In genomic region chr4:55395529-55396304, GRCh38 we compare ENCODE assay signal across 8 cellular contexts. TPM values are rescaled to one million over a fixed set of nuclear protein-coding genes. Genes with fewer than 3 reads are reported as not detected.
DNase-seq lines count a peak whose midpoint lies in the region; ATAC-seq and TF ChIP-seq lines count a peak whose summit lies in the region.

TSS of gene TMEM165 (plus strand) at chr4:55395957. CDS start at chr4:55396190, 233 bp downstream.

- H3K4me3 ChIP-seq in BJ (ENCODE audit: low read depth, low read length), result peak within 1 kb of the TSS; percentile 53

- no peak for TF ChIP-seq CTCF in BJ (IDR thresholded peaks at IDR 0.05; ENCODE audit: insufficient read depth, low read depth, low read length)

- H3K27me3 ChIP-seq in BJ (ENCODE audit: control insufficient read depth, insufficient read depth, low read length) (no peaks in the 10 kb centered on the region), layer of hippocampus (ENCODE audit: control insufficient read depth, insufficient read depth, low read length) (no peaks in the 10 kb centered on the region)

- CTCF ChIA-PET in BJ (lab: Yijun Ruan, JAX), result interaction anchor here (0.6 to 1.4 kb wide), 7 partner anchors 10 to 881 kb away, joined by 3 to 6 read pairs (median 3); no protein-coding TSS in a partner anchor

- POLR2A ChIA-PET in BJ (lab: Charles Lee), result interaction anchor here (0.6 to 1.1 kb wide), 2 partner anchors 50 to 436 kb away, joined by 3 to 5 read pairs; partner anchors contain the start of gene SRD5A3

- peak within 1 kb of the TSS; percentile 89 for H3K27ac ChIP-seq in cingulate gyrus (ENCODE audit: low read depth, low read length)
- peak within 1 kb of the TSS; percentile 79 for H3K27ac ChIP-seq in layer of hippocampus (ENCODE audit: low read depth, low read length)

- ATAC-seq in GM19324 (IDR thresholded peaks at IDR 0.05; ENCODE audit: low FRiP score, unreplicated experiment), result peak; percentile 97
- ATAC-seq in HG03460 (IDR thresholded peaks at IDR 0.05; ENCODE audit: unreplicated experiment), result peak; percentile 89

- DNase-seq in BJ (ENCODE audit: low read depth), result peak; percentile 32
- DNase-seq in NCI-H524 treated with DMSO at 0.1 percent for 48 hours (lab: John Stamatoyannopoulos, UW), result peak; percentile 32
- peak; percentile 94 for DNase-seq in activated CD4-positive, alpha-beta T cell treated with anti-CD3 and anti-CD28 coated beads for 48 hours
- peak; percentile 78 to 87 for DNase-seq in stimulated activated CD4-positive, alpha-beta T cell treated with anti-CD3 and anti-CD28 coated beads, Interleukin-1b, Interleukin-23, amount 100 ng/mL, for 4 hours (ENCODE audit: low read depth in 2 of 2)

- H3K36me3 ChIP-seq in BJ (ENCODE audit: control insufficient read depth, insufficient read depth, low read length), result peaks cover 3% of the 10 kb centered on the region; the same call in 1 of the 2 replicates

RNA-seq across cellular contexts. Expression of gene TMEM165, which starts in this region (rescaled TPM):
- polyA plus RNA-seq in BJ (2011; rRNA removed), result 129 and 152 TPM in 2 replicates
- polyA minus RNA-seq in BJ (2011; rRNA and poly(A)+ RNA removed), result 170 and 196 TPM in 2 replicates

Comparison
In these comparisons a context has a peak if more than half of its experiments do, and no peak if none do; other contexts are left out.
1. Peak in every context shown above with its lines: DNase-seq, ATAC-seq, H3K4me3 ChIP-seq and H3K27ac ChIP-seq.
2. DNase-seq: peak in every context shown above with its lines; median percentile 94 in activated CD4-positive, alpha-beta T cell treated with anti-CD3 and anti-CD28 coated beads for 48 hours; 82 in stimulated activated CD4-positive, alpha-beta T cell treated with anti-CD3 and anti-CD28 coated beads, Interleukin-1b, Interleukin-23, amount 100 ng/mL, for 4 hours; 32 in BJ; 32 in NCI-H524 treated with DMSO at 0.1 percent for 48 hours.